In the genomic region with DNA sequence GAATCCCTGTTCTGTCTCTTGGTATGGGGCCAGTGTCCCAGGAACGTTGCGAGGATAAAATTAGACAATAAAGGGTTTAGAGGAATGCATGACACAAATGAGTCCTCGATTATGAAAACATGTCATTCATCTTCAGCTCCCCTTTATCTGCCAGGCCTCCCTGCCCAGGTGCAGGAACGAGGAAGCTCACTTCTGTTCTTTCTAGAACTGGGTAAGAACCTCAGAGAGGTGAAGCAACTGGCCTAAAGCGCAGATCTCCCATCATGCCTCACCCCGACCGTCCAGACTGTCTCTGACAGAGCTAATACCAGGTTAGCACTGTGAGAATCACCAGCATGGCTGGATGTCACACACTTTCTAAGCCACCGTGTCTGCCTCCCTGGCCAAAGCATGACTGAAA, we compare ENCODE assay signal across 1 cellular context.
TF ChIP-seq lines count a peak whose summit lies in the region.

No MANE protein-coding gene starts in this region.

TF ChIP-seq in SK-N-SH, 30 proteins besides CTCF, POLR2A, EP300 and RAD21 (continued from another document):
- TF ChIP-seq, protein P1, sequence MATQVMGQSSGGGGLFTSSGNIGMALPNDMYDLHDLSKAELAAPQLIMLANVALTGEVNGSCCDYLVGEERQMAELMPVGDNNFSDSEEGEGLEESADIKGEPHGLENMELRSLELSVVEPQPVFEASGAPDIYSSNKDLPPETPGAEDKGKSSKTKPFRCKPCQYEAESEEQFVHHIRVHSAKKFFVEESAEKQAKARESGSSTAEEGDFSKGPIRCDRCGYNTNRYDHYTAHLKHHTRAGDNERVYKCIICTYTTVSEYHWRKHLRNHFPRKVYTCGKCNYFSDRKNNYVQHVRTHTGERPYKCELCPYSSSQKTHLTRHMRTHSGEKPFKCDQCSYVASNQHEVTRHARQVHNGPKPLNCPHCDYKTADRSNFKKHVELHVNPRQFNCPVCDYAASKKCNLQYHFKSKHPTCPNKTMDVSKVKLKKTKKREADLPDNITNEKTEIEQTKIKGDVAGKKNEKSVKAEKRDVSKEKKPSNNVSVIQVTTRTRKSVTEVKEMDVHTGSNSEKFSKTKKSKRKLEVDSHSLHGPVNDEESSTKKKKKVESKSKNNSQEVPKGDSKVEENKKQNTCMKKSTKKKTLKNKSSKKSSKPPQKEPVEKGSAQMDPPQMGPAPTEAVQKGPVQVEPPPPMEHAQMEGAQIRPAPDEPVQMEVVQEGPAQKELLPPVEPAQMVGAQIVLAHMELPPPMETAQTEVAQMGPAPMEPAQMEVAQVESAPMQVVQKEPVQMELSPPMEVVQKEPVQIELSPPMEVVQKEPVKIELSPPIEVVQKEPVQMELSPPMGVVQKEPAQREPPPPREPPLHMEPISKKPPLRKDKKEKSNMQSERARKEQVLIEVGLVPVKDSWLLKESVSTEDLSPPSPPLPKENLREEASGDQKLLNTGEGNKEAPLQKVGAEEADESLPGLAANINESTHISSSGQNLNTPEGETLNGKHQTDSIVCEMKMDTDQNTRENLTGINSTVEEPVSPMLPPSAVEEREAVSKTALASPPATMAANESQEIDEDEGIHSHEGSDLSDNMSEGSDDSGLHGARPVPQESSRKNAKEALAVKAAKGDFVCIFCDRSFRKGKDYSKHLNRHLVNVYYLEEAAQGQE (IDR thresholded peaks at IDR 0.05; ENCODE audit: low read depth, low read length): no peak
- TF ChIP-seq FOXJ3 (CRISPR knock-in tag; IDR thresholded peaks at IDR 0.05) (no peak), NRF1 (IDR thresholded peaks at IDR 0.05; ENCODE audit: low read depth, low read length) (no peak), TCF12 (IDR thresholded peaks at IDR 0.05) (no peak), SIN3A (IDR thresholded peaks at IDR 0.05; ENCODE audit: borderline replicate concordance, low read depth, low read length) (no peak), RFX5 (IDR thresholded peaks at IDR 0.05; ENCODE audit: low read length) (no peak), YY1 (IDR thresholded peaks at IDR 0.05; ENCODE audit: low read depth) (no peak), RXRA (IDR thresholded peaks at IDR 0.05; ENCODE audit: borderline replicate concordance, low read depth) (no peak)
- TF ChIP-seq, protein P2, sequence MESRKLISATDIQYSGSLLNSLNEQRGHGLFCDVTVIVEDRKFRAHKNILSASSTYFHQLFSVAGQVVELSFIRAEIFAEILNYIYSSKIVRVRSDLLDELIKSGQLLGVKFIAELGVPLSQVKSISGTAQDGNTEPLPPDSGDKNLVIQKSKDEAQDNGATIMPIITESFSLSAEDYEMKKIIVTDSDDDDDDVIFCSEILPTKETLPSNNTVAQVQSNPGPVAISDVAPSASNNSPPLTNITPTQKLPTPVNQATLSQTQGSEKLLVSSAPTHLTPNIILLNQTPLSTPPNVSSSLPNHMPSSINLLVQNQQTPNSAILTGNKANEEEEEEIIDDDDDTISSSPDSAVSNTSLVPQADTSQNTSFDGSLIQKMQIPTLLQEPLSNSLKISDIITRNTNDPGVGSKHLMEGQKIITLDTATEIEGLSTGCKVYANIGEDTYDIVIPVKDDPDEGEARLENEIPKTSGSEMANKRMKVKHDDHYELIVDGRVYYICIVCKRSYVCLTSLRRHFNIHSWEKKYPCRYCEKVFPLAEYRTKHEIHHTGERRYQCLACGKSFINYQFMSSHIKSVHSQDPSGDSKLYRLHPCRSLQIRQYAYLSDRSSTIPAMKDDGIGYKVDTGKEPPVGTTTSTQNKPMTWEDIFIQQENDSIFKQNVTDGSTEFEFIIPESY (IDR thresholded peaks at IDR 0.05; ENCODE audit: borderline replicate concordance, low read depth): no peak
